Comparison of ENCODE assay signal across 8 cellular contexts in genomic region chr14:92680330-92680729, GRCh38.
DNase-seq lines count a peak whose midpoint lies in the region; ATAC-seq and TF ChIP-seq lines count a peak whose summit lies in the region.
"Not testable (repeated sequence)": the region's sequence is repeated elsewhere in the genome, so short reads cannot be mapped to it uniquely, and the experiment has no call there.

No MANE protein-coding gene starts in this region.

- not testable (repeated sequence) for H3K9ac ChIP-seq in neuronal stem cell (ENCODE audit: low read depth, low read length, poor library complexity)

- not testable (repeated sequence) for H4K91ac ChIP-seq in neuronal stem cell (ENCODE audit: low read depth, low read length, poor library complexity)

- H2AFZ ChIP-seq in neuronal stem cell (ENCODE audit: low read length), result not testable (repeated sequence)

- peak overlapping the region in 6 of 7 donors; percentile 4 to 69 (median 50) for H3K27ac Mint-ChIP-seq in CD14-positive monocyte
- peak overlapping the region in 5 of 8 donors; percentile 19 to 97 (median 68) for H3K27ac Mint-ChIP-seq in CD8-positive, alpha-beta memory T cell
- peak overlapping the region; percentile 23 to 64 for H3K27ac Mint-ChIP-seq in T-cell
- H3K27ac Mint-ChIP-seq in activated T-cell treated with anti-CD3 and anti-CD28 coated beads, Interleukin-2, amount 50 U/mL, for 24 hours; chondrocyte (ENCODE audit: unreplicated experiment): not testable (repeated sequence)
- peak overlapping the region in 4 of 6 donors; percentile 21 to 96 (median 72) for H3K27ac Mint-ChIP-seq in naive B cell
- peak overlapping the region; percentile 63 for H3K27ac Mint-ChIP-seq in stimulated activated naive CD8-positive, alpha-beta T cell treated with anti-CD3 and anti-CD28 coated beads, Interleukin-15, Interleukin-2, amounts not matched to agents 100 ng/mL and 50 ng/mL, for 24 hours

- not testable (repeated sequence) for TF ChIP-seq CTCF in CD14-positive monocyte (IDR thresholded peaks at IDR 0.05); chondrocyte (IDR thresholded peaks at IDR 0.05)

- not testable (repeated sequence) for H2BK120ac ChIP-seq in neuronal stem cell (ENCODE audit: low read depth, low read length)

- H2BK5ac ChIP-seq in neuronal stem cell (ENCODE audit: low read length), result not testable (repeated sequence)

- H3K27me3 Mint-ChIP-seq in CD14-positive monocyte (ENCODE audit: low read depth in 3 of 3); CD8-positive, alpha-beta memory T cell; T-cell; activated T-cell treated with anti-CD3 and anti-CD28 coated beads, Interleukin-2, amount 50 U/mL, for 24 hours; chondrocyte (ENCODE audit: low read depth); naive B cell; stimulated activated naive CD8-positive, alpha-beta T cell treated with anti-CD3 and anti-CD28 coated beads, Interleukin-15, Interleukin-2, amounts not matched to agents 100 ng/mL and 50 ng/mL, for 24 hours: not testable (repeated sequence)

- H4K8ac ChIP-seq in neuronal stem cell (ENCODE audit: low read depth, low read length), result not testable (repeated sequence)

- ATAC-seq in T-cell (replicated peaks in 1 of 4); naive B cell (ENCODE audit: low read depth in 2 of 2): not testable (repeated sequence)

- H3K4me3 ChIP-seq in CD8-positive, alpha-beta memory T cell (ENCODE audit: low read length), result not testable (repeated sequence)
- peak overlapping the region in 1 of 2 donors; percentile 13 for H3K4me3 ChIP-seq in neuronal stem cell (ENCODE audit: low read length in 2 of 2)

- H3K18ac ChIP-seq in neuronal stem cell (ENCODE audit: low read length), result peak overlapping the region; percentile 38

- not testable (repeated sequence) for H3K27me3 ChIP-seq in CD8-positive, alpha-beta memory T cell (ENCODE audit: insufficient read depth, low read length, poor library complexity, severe bottlenecking); neuronal stem cell (ENCODE audit: control insufficient read depth in 3 of 3, insufficient read depth in 3 of 3, low read depth in 1 of 3, low read length in 3 of 3)

- CTCF ChIA-PET in CD8-positive, alpha-beta memory T cell (lab: Charles Lee), result interaction anchor here (0.7 to 3.7 kb wide), 18 partner anchors 10 to 546 kb away, joined by 3 to 35 read pairs (median 4); partner anchors contain the start of gene RIN3
- CTCF ChIA-PET in T-cell (lab: Charles Lee), result interaction anchor here in 1 of 2 donors (0.6 to 1.3 kb wide), 3 partner anchors 11 to 1206 kb away, joined by 3 read pairs; no protein-coding TSS in a partner anchor

- H3K36me3 ChIP-seq in CD8-positive, alpha-beta memory T cell (ENCODE audit: insufficient read depth, low read length), result peaks cover 64% of the 10 kb centered on the region
- H3K36me3 ChIP-seq in neuronal stem cell (replicated peaks in 1 of 2; ENCODE audit: control insufficient read depth in 2 of 2, insufficient read depth in 2 of 2, low read length in 2 of 2), result peaks cover 0 to 15% of the 10 kb centered on the region in 2 donors

- H2AK5ac ChIP-seq in neuronal stem cell (ENCODE audit: low read depth, low read length), result peak overlapping the region; percentile 13

- H2BK15ac ChIP-seq in neuronal stem cell (ENCODE audit: low read length), result peak overlapping the region; percentile 67

- H3K36me3 Mint-ChIP-seq in CD14-positive monocyte (peaks cover 80 to 98% of the 10 kb centered on the region in 2 donors), T-cell (peaks cover 56% of the 10 kb centered on the region), chondrocyte (ENCODE audit: low read depth) (peaks cover 13% of the 10 kb centered on the region), naive B cell (peaks cover 10 to 39% of the 10 kb centered on the region in 2 donors)
- H3K36me3 Mint-ChIP-seq in CD8-positive, alpha-beta memory T cell, result peaks cover 6 to 82% (median 13%) of the 10 kb centered on the region in 3 donors
- peaks cover 67% of the 10 kb centered on the region for H3K36me3 Mint-ChIP-seq in activated T-cell treated with anti-CD3 and anti-CD28 coated beads, Interleukin-2, amount 50 U/mL, for 24 hours (ENCODE audit: low read depth)
- H3K36me3 Mint-ChIP-seq in stimulated activated naive CD8-positive, alpha-beta T cell treated with anti-CD3 and anti-CD28 coated beads, Interleukin-15, Interleukin-2, amounts not matched to agents 100 ng/mL and 50 ng/mL, for 24 hours (ENCODE audit: low read depth), result peaks cover 69% of the 10 kb centered on the region

- not testable (repeated sequence) for H3K4me2 ChIP-seq in neuronal stem cell (ENCODE audit: insufficient read depth, low read length, poor library complexity, severe bottlenecking)

- intact Hi-C loops in CD14-positive monocyte (cut with micrococcal nuclease), result loop anchor here in 1 of 2 donors (10.0 kb wide), 1 partner anchor 546 kb away; no protein-coding TSS in a partner anchor

- peaks cover 6 to 14% (median 9%) of the 10 kb centered on the region in 7 donors for H3K9me3 Mint-ChIP-seq in CD14-positive monocyte
- not testable (repeated sequence) for H3K9me3 Mint-ChIP-seq in CD8-positive, alpha-beta memory T cell; T-cell; activated T-cell treated with anti-CD3 and anti-CD28 coated beads, Interleukin-2, amount 50 U/mL, for 24 hours; chondrocyte (ENCODE audit: low read depth); naive B cell; stimulated activated naive CD8-positive, alpha-beta T cell treated with anti-CD3 and anti-CD28 coated beads, Interleukin-15, Interleukin-2, amounts not matched to agents 100 ng/mL and 50 ng/mL, for 24 hours

- POLR2A ChIA-PET in CD8-positive, alpha-beta memory T cell (lab: Charles Lee), result not testable (repeated sequence)
- POLR2A ChIA-PET in T-cell (lab: Charles Lee), result interaction anchor here in 1 of 2 donors (1.0 kb wide), 1 partner anchor 10 kb away, joined by 4 read pairs; no protein-coding TSS in a partner anchor

- H2BK12ac ChIP-seq in neuronal stem cell (ENCODE audit: low read length), result not testable (repeated sequence)

- not testable (repeated sequence) for H3K27ac ChIP-seq in CD8-positive, alpha-beta memory T cell (ENCODE audit: low read depth, low read length); neuronal stem cell (replicated peaks; ENCODE audit: low read length)

- H3K14ac ChIP-seq in neuronal stem cell (ENCODE audit: low read length), result not testable (repeated sequence)

- H3K9me3 ChIP-seq in CD8-positive, alpha-beta memory T cell (ENCODE audit: low read length); neuronal stem cell (replicated peaks in 1 of 2; ENCODE audit: control insufficient read depth in 2 of 2, insufficient read depth in 1 of 2, low read depth in 1 of 2, low read length in 2 of 2): not testable (repeated sequence)

- H3K4me1 Mint-ChIP-seq in CD14-positive monocyte, result peaks cover 29% of the 10 kb centered on the region
- H3K4me1 Mint-ChIP-seq in CD8-positive, alpha-beta memory T cell, result peaks cover 30 to 39% (median 30%) of the 10 kb centered on the region in 3 donors
- peaks cover 30 to 39% (median 37%) of the 10 kb centered on the region in 3 donors for H3K4me1 Mint-ChIP-seq in T-cell
- peaks cover 54% of the 10 kb centered on the region for H3K4me1 Mint-ChIP-seq in activated T-cell treated with anti-CD3 and anti-CD28 coated beads, Interleukin-2, amount 50 U/mL, for 24 hours (ENCODE audit: low read depth)
- not testable (repeated sequence) for H3K4me1 Mint-ChIP-seq in chondrocyte (ENCODE audit: low read depth)
- peaks cover 40 to 52% (median 42%) of the 10 kb centered on the region in 3 donors for H3K4me1 Mint-ChIP-seq in naive B cell
- H3K4me1 Mint-ChIP-seq in stimulated activated naive CD8-positive, alpha-beta T cell treated with anti-CD3 and anti-CD28 coated beads, Interleukin-15, Interleukin-2, amounts not matched to agents 100 ng/mL and 50 ng/mL, for 24 hours (ENCODE audit: low read depth), result peaks cover 65% of the 10 kb centered on the region

- not testable (repeated sequence) for H3K4me3 Mint-ChIP-seq in CD14-positive monocyte; CD8-positive, alpha-beta memory T cell; T-cell; activated T-cell treated with anti-CD3 and anti-CD28 coated beads, Interleukin-2, amount 50 U/mL, for 24 hours; chondrocyte (ENCODE audit: unreplicated experiment); naive B cell; stimulated activated naive CD8-positive, alpha-beta T cell treated with anti-CD3 and anti-CD28 coated beads, Interleukin-15, Interleukin-2, amounts not matched to agents 100 ng/mL and 50 ng/mL, for 24 hours

- peaks cover 33% of the 10 kb centered on the region for H3K4me1 ChIP-seq in CD8-positive, alpha-beta memory T cell (ENCODE audit: insufficient read depth, low read length)
- H3K4me1 ChIP-seq in neuronal stem cell (ENCODE audit: control insufficient read depth in 2 of 2, insufficient read depth in 1 of 2, low read depth in 1 of 2, low read length in 2 of 2), result not testable (repeated sequence)

- H3K4ac ChIP-seq in neuronal stem cell (ENCODE audit: low read length), result not testable (repeated sequence)

- not testable (repeated sequence) for H3K23ac ChIP-seq in neuronal stem cell (ENCODE audit: low read depth, low read length, poor library complexity)

- not testable (repeated sequence) for H3K79me1 ChIP-seq in neuronal stem cell (ENCODE audit: low read depth, low read length)

- no CpG with 5 or more reads among the region's 4 CpGs for WGBS in neuronal stem cell (ENCODE audit: extremely low coverage in 2 of 2, insufficient read length in 2 of 2, insufficient replicate concordance in 1 of 2), 2 donors

- DNase-seq in CD14-positive monocyte (ENCODE audit: low spot score); CD8-positive, alpha-beta memory T cell; T-cell; naive B cell; neuronal stem cell (ENCODE audit: low spot score): not testable (repeated sequence)
- DNase-seq in activated T-cell treated with anti-CD3 and anti-CD28 coated beads, Interleukin-2, amount 50 U/mL, for 24 hours, result peak; percentile 22
- peak; percentile 5 for DNase-seq in chondrocyte (ENCODE audit: low spot score)
